Comparison of ENCODE assay signal across 9 cellular contexts in genomic region chr1:31238986-31239613, GRCh38. TPM values are rescaled to one million over a fixed set of nuclear protein-coding genes. Genes with fewer than 3 reads are reported as not detected.
DNase-seq lines count a peak whose midpoint lies in the region; ATAC-seq, FAIRE-seq and TF ChIP-seq lines count a peak whose summit lies in the region.
"Had no signal": no experiment of that assay in that cellular context is flagged by ENCODE, and none has a peak within 500 bp of the region (broad histone marks: within the 10 kb centered on the region; RNA-seq: fewer than 3 reads in every experiment).

No MANE protein-coding gene starts in this region.

- H3K9ac ChIP-seq in GM23248, result no peak overlapping the region

- H3K27me3 ChIP-seq in GM23248 (replicated peaks; ENCODE audit: insufficient read depth) (peaks cover 52% of the 10 kb centered on the region), adrenal gland (no peaks in the 10 kb centered on the region), testis (no peaks in the 10 kb centered on the region)

- H3K36me3 ChIP-seq in GM23248 (ENCODE audit: low read depth) (no peaks in the 10 kb centered on the region), adrenal gland (replicated peaks in 1 of 2) (no peaks in the 10 kb centered on the region), testis (ENCODE audit: low read depth, missing control alignments) (no peaks in the 10 kb centered on the region)

- no peaks in the 10 kb centered on the region for H3K9me3 ChIP-seq in GM23248 (ENCODE audit: low read depth)
- no peaks in the 10 kb centered on the region for H3K9me3 ChIP-seq in adrenal gland (replicated peaks in 1 of 3)
- H3K9me3 ChIP-seq in testis, result no peaks in the 10 kb centered on the region

- FAIRE-seq in GM12891 (lab: Jason Lieb, UNC), result no peak

- H3K4me1 ChIP-seq in GM23248 (ENCODE audit: insufficient read depth) (no peaks in the 10 kb centered on the region; the same call in 1 of the 2 replicates), adrenal gland (replicated peaks in 1 of 2) (peaks cover 0 to 13% of the 10 kb centered on the region in 2 donors), testis (peaks cover 9% of the 10 kb centered on the region)

- peak; percentile 7 for DNase-seq in AG10803 (ENCODE audit: low read depth)
- DNase-seq in GM23248, result peak; percentile 44
- peak in 5 of 7 donors; percentile 35 to 62 (median 45) for DNase-seq in adrenal gland
- DNase-seq in islet precursor cell, result peak; percentile 69
- DNase-seq in testis, result peak; percentile 17
- no peak for DNase-seq in HUDEP-2 (lab: John Stamatoyannopoulos, UW; ENCODE audit: unreplicated experiment in 76 of 76)
- no peak for DNase-seq in GM12891 (ENCODE audit: insufficient read length, low spot score)

- H3K4me3 ChIP-seq in AG10803 (ENCODE audit: low read length), result peak overlapping the region; percentile 17
- H3K4me3 ChIP-seq in GM23248, result peak overlapping the region; percentile 48; the same call in 1 of the 2 replicates
- H3K4me3 ChIP-seq in adrenal gland, result peak overlapping the region in 2 of 4 donors; percentile 21 to 59
- H3K4me3 ChIP-seq in testis, result peak overlapping the region; percentile 26 to 41

- H2AFZ ChIP-seq in GM23248, result peak overlapping the region; percentile 33; the same call in 1 of the 2 replicates

- no peak for TF ChIP-seq POLR2A in adrenal gland (IDR thresholded peaks at IDR 0.05)
- no peak for TF ChIP-seq POLR2A in testis (IDR thresholded peaks at IDR 0.05)
- TF ChIP-seq POLR2A in GM12891 (IDR thresholded peaks at IDR 0.05; ENCODE audit: low read depth, low read length), result no peak

- no peak for TF ChIP-seq CTCF in AG10803 (conservative IDR thresholded peaks at IDR 0.05; ENCODE audit: low read length)
- no peak for TF ChIP-seq CTCF in adrenal gland (IDR thresholded peaks at IDR 0.05)
- TF ChIP-seq CTCF in testis (IDR thresholded peaks at IDR 0.05), result no peak

- H3K79me2 ChIP-seq in GM23248 (ENCODE audit: insufficient read depth), result no peaks in the 10 kb centered on the region

- no peaks in the 10 kb centered on the region for H4K20me1 ChIP-seq in GM23248 (ENCODE audit: insufficient read depth)

- intact Hi-C loops in adrenal gland (cut with DNase I), result no loop called here
- intact Hi-C loops in testis (cut with DNase I; ENCODE audit: low total_unique reads), result no loop called here

- no peaks in the 10 kb centered on the region for H3K9me2 ChIP-seq in GM23248 (ENCODE audit: insufficient read depth)

- no peak overlapping the region for H3K27ac ChIP-seq in GM23248
- H3K27ac ChIP-seq in adrenal gland, result peak overlapping the region in 1 of 5 donors; percentile 68
- H3K27ac ChIP-seq in testis, result no peak overlapping the region
- H3K27ac ChIP-seq: epithelial cell of prostate had no signal

- WGBS in GM23248 (ENCODE audit: low coverage in 1 of 2, low lambda C conversion rate in 2 of 2, missing lambda C conversion rate in 2 of 2), 2 experiments, result 0 to 3% methylated on average over 37 to 41 of the region's 56 CpGs
- WGBS in adrenal gland, 4 donors, result 1 to 5% (median 1%) methylated on average over 10 to 56 of the region's 56 CpGs
- WGBS in testis, 2 donors, result 0 to 2% methylated on average over 5 to 32 of the region's 56 CpGs

- H3K4me2 ChIP-seq in GM23248 (ENCODE audit: unreplicated experiment), result peak overlapping the region; percentile 7

- in situ Hi-C loops in GM23248 (cut with MboI), result no loop called here

- no peak for ATAC-seq in GM21423 (IDR thresholded peaks at IDR 0.05; ENCODE audit: unreplicated experiment)

- peaks cover 6% of the 10 kb centered on the region; the same call in 1 of the 2 replicates for H3F3A ChIP-seq in GM23248 (ENCODE audit: insufficient read depth)

TF ChIP-seq in GM12891, 5 proteins besides CTCF, POLR2A, EP300 and RAD21:
- TF ChIP-seq SPI1 (IDR thresholded peaks at IDR 0.05; ENCODE audit: low read depth, low read length) (no peak), PAX5 (IDR thresholded peaks at IDR 0.05; ENCODE audit: insufficient read depth, low read length, severe bottlenecking) (no peak), POLR2AphosphoS5 (IDR thresholded peaks at IDR 0.05; ENCODE audit: low read depth, low read length) (no peak), POU2F2 (IDR thresholded peaks at IDR 0.05; ENCODE audit: low read depth, low read length) (no peak), TAF1 (IDR thresholded peaks at IDR 0.05; ENCODE audit: low read depth, low read length) (no peak)
TF ChIP-seq in GM12891: peak in this region for 0.

RNA-seq across cellular contexts. Expression of gene NKAIN1, which starts 0.6 kb away (rescaled TPM):
- total RNA-seq in GM23248 (2014; rRNA removed; shearing (Covaris generic)), result 0.11 TPM in 1 of 2 replicates, not detected in the other
- polyA plus RNA-seq in GM23248 (2016; fragmentation: Nextera tagmentation; extraction: Ambion mirVana), result not detected in 2 replicates
- total RNA-seq in adrenal gland, result 100 to 1,000 TPM in 1 of 8 donors, 10 to 100 TPM in 3, 1 to 10 TPM in 4; 2.9 to 121 (median 8.5) TPM
- 100 to 1,000 TPM in 1 of 3 donors, 10 to 100 TPM in 1, 1 to 10 TPM in 1; 9.4 to 195 (median 10.7) TPM for polyA plus RNA-seq in adrenal gland
- 1 to 10 TPM in 1 of 2 donors, under 1 TPM in 1; 0.39 to 1.4 TPM for total RNA-seq in testis
- polyA plus RNA-seq in testis (ENCODE audit: insufficient read depth, low read depth, low replicate concordance), result 1.5 TPM
- 0.13 TPM for polyA plus RNA-seq in GM12891 (2012; ENCODE audit: low read depth, missing spikeins)

RNA-seq across cellular contexts. Expression of gene SNRNP40, which starts 57.5 kb away (rescaled TPM):
- total RNA-seq in GM23248 (2014; rRNA removed; shearing (Covaris generic)), result 38.7 and 57.6 TPM in 2 replicates
- 51.5 and 51.9 TPM in 2 replicates for polyA plus RNA-seq in GM23248 (2016; fragmentation: Nextera tagmentation; extraction: Ambion mirVana)
- total RNA-seq in adrenal gland, result 10 to 100 TPM; 25.9 to 58.7 (median 41.3) TPM
- 10 to 100 TPM; 12.0 to 37.1 (median 15.9) TPM for polyA plus RNA-seq in adrenal gland
- total RNA-seq in testis, result 10 to 100 TPM; 65.3 to 75.1 TPM
- 52.8 TPM for polyA plus RNA-seq in testis (ENCODE audit: insufficient read depth, low read depth, low replicate concordance)
- 46.9 TPM for polyA plus RNA-seq in GM12891 (2012; ENCODE audit: low read depth, missing spikeins)

RNA-seq across cellular contexts. Expression of gene ZCCHC17, which starts 57.7 kb away (rescaled TPM):
- 32.2 and 34.8 TPM in 2 replicates for total RNA-seq in GM23248 (2014; rRNA removed; shearing (Covaris generic))
- 65.6 and 66.8 TPM in 2 replicates for polyA plus RNA-seq in GM23248 (2016; fragmentation: Nextera tagmentation; extraction: Ambion mirVana)
- total RNA-seq in adrenal gland, result 10 to 100 TPM; 20.9 to 49.8 (median 26.2) TPM
- polyA plus RNA-seq in adrenal gland, result 10 to 100 TPM; 31.5 to 62.1 (median 45.1) TPM
- total RNA-seq in testis, result 10 to 100 TPM; 61.1 to 75.0 TPM
- polyA plus RNA-seq in testis (ENCODE audit: insufficient read depth, low read depth, low replicate concordance), result 105 TPM
- polyA plus RNA-seq in GM12891 (2012; ENCODE audit: low read depth, missing spikeins), result 31.2 TPM

Comparison
In these comparisons a context has a peak if more than half of its experiments do, and no peak if none do; other contexts are left out.
1. DNase-seq: peak in AG10803 (single experiment), GM23248 (single experiment), adrenal gland (5 of 7), islet precursor cell (single experiment) and testis (single experiment); none in HUDEP-2 (0 of 76) and GM12891 (single experiment).